In the genomic region with DNA sequence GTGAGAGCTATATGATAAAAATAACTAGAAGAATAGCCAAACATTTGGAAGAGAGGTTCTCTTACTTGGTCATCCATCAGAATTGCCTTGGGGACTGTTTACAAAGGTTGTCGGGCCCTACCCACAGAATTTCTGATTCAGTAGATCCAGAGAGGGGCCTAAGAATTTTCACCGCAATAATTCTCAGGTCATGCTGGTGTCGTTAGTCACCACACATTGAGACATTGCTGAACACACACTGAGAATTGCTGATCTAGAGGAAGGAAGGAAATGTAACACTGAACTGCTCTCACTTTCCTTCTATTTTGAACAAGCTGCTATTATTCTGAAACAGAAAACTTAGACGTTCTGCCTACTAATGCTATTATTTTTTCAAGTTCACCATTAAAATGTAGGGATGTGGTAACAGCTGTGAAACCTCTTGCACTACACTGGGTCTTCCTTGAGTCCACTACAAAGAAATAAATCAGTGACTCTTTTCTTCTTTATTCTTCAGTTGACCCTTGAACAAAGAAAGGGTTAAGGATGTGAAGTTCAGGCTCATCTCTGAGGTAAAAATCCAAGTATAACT, we compare ENCODE assay signal across 24 cellular contexts.
"Had no signal": no experiment of that assay in that cellular context is flagged by ENCODE, and none has a peak within 500 bp of the region (broad histone marks: within the 10 kb centered on the region; RNA-seq: fewer than 3 reads in every experiment).

No MANE protein-coding gene starts in this region.

- H3K9me3 ChIP-seq: ovary, psoas muscle, right lobe of liver, vagina had no signal

- H3K36me3 ChIP-seq: neural progenitor cell, ovary, right lobe of liver, sigmoid colon, stomach, tibial artery, transverse colon, upper lobe of left lung, vagina had no signal

- H3K9ac ChIP-seq: neural progenitor cell, parathyroid adenoma had no signal

- H3K79me2 ChIP-seq: parathyroid adenoma had no signal

- H3K27me3 ChIP-seq: neural progenitor cell, ovary, right lobe of liver, sigmoid colon, stomach, tibial artery, transverse colon, upper lobe of left lung, vagina had no signal

- H3K4me3 ChIP-seq: neural progenitor cell, ovary, psoas muscle, right lobe of liver, sigmoid colon, stomach, tibial artery, transverse colon, upper lobe of left lung, vagina had no signal

- H3K4me2 ChIP-seq: neural progenitor cell had no signal

- H3K4me1 ChIP-seq: neural progenitor cell, parathyroid adenoma, psoas muscle, right lobe of liver, sigmoid colon, stomach, tibial artery, transverse colon, upper lobe of left lung, vagina had no signal

- H2AFZ ChIP-seq: neural progenitor cell, parathyroid adenoma had no signal

- DNase-seq: naive thymus-derived CD4-positive, alpha-beta T cell; natural killer cell; occipital lobe; ovary; posterior cingulate gyrus; psoas muscle; right cardiac atrium; right lobe of liver; sigmoid colon; small intestine; stimulated activated CD4-positive, alpha-beta T cell treated with anti-CD3 and anti-CD28 coated beads, Interleukin-15, amount 100 ng/mL, for 24 hours; stimulated activated CD4-positive, alpha-beta T cell treated with anti-CD3 and anti-CD28 coated beads, Interleukin-2, amount 100 ng/mL, for 24 hours; stimulated activated CD4-positive, alpha-beta T cell treated with anti-CD3 and anti-CD28 coated beads, Interleukin-2, amount 100 ng/mL, for 48 hours; stimulated activated CD4-positive, alpha-beta T cell treated with anti-CD3 and anti-CD28 coated beads, Interleukin-4, amount 100 ng/mL, for 24 hours; stimulated activated naive B cell treated with anti-CD40 and anti-IgM and Interleukin-4, amounts not matched to agents 10 μg/mL and 1 μg/mL and 100 μg/mL, for 72 hours; stimulated activated naive CD4-positive, alpha-beta T cell treated with Interleukin-2 at 50 U/mL for 16 hours; stomach; tibial artery; transverse colon; upper lobe of left lung had no signal

- H3K27ac ChIP-seq: neural progenitor cell, ovary, parathyroid adenoma, psoas muscle, right lobe of liver, sigmoid colon, stomach, tibial artery, transverse colon, upper lobe of left lung, vagina had no signal

- ATAC-seq: naive thymus-derived CD4-positive, alpha-beta T cell; natural killer cell; psoas muscle; right cardiac atrium; right lobe of liver; stimulated activated effector memory CD8-positive, alpha-beta T cell treated with anti-CD3 and anti-CD28 coated beads, Interleukin-12 subunit alpha, Interleukin-12 subunit beta, amount 100 ng/mL, for 72 hours; stimulated activated naive B cell treated with anti-CD40 and anti-IgM and Interleukin-4, amounts not matched to agents 10 μg/mL and 1 μg/mL and 100 μg/mL, for 72 hours had no signal
